Comparison of ENCODE assay signal across 13 cellular contexts in the genomic region with DNA sequence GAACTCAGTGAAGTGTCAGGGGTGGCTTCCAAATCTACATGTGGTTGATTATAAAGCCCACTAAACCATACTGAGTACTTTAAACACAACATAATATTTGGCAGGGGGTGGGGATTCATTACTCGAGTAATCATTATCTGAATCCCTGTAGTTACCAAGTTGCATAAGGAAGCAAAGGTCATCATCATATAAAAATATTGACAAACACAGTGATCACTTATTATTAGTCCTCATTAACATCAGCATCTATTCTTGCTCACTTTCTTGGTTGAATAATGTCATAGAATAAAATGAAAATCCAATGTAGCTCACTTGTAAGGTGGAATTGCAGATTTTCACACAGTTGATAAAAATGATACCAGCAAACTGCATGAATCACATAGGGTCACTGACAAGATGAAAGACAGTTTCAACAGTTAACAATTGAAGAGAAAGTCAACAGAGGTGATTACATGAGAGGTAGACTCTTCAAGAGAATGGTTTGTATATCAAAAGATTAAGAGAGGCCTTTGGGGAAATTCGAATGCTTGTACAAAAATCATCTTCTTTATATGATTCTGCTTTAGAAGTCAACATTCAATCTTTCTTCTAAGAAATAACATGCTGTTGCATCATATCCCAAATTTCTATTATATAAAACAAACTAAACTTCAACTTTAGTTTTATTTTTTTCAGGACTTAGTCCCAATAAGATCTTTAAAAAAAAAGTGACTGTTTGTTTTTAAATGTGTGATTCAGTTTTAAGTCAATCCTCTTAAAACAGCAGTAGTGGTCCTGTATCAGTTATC.
DNase-seq lines count a peak whose midpoint lies in the region; ATAC-seq lines count a peak whose summit lies in the region.
"Had no signal": no experiment of that assay in that cellular context is flagged by ENCODE, and none has a peak within 500 bp of the region (broad histone marks: within the 10 kb centered on the region; RNA-seq: fewer than 3 reads in every experiment).

No MANE protein-coding gene starts in this region.

- H3K27ac ChIP-seq in SJSA1 (peak overlapping the region; percentile 13; the same call in 1 of the 2 replicates), epithelial cell of prostate (peak overlapping the region; percentile 100)
- H3K27ac ChIP-seq: HL-60 had no signal

- no peak overlapping the region for H3K4me3 ChIP-seq in SJSA1

- peaks cover 45% of the 10 kb centered on the region for H3K36me3 Mint-ChIP-seq in activated CD8-positive, alpha-beta memory T cell treated with anti-CD3 and anti-CD28 coated beads, Interleukin-2, amount 10 ng/mL, durations not matched to agents 7 days and 5 days

- no peaks in the 10 kb centered on the region for H3K9me3 ChIP-seq in SJSA1 (replicated peaks)
- H3K9me3 ChIP-seq: SK-N-SH had no signal

- peak overlapping the region; percentile 78 for H3K27ac Mint-ChIP-seq in activated CD8-positive, alpha-beta memory T cell treated with anti-CD3 and anti-CD28 coated beads, Interleukin-2, amount 10 ng/mL, durations not matched to agents 7 days and 5 days
- H3K27ac Mint-ChIP-seq in stimulated activated naive CD8-positive, alpha-beta T cell treated with anti-CD3 and anti-CD28 coated beads, Interleukin-15, amount 100 ng/mL, for 72 hours: peak overlapping the region; percentile 90 to 94

- H3K36me3 ChIP-seq in SJSA1: peaks cover 16% of the 10 kb centered on the region

- ATAC-seq in activated CD8-positive, alpha-beta memory T cell treated with anti-CD3 and anti-CD28 coated beads, Interleukin-2, amount 10 ng/mL, durations not matched to agents 7 days and 5 days: no peak
- peak; percentile 24 for ATAC-seq in stimulated activated naive CD8-positive, alpha-beta T cell treated with anti-CD3 and anti-CD28 coated beads, Interleukin-15, amount 100 ng/mL, for 72 hours
- no peak for ATAC-seq in GM18519 (IDR thresholded peaks at IDR 0.05; ENCODE audit: low FRiP score, unreplicated experiment)

- H3K4me1 ChIP-seq in SJSA1 (replicated peaks): peaks cover 86% of the 10 kb centered on the region

- no peaks in the 10 kb centered on the region for H3K27me3 ChIP-seq in SJSA1 (replicated peaks)

- H3K9me3 Mint-ChIP-seq in activated CD8-positive, alpha-beta memory T cell treated with anti-CD3 and anti-CD28 coated beads, Interleukin-2, amount 10 ng/mL, durations not matched to agents 7 days and 5 days (ENCODE audit: low read depth): no peaks in the 10 kb centered on the region
- H3K9me3 Mint-ChIP-seq in stimulated activated naive CD8-positive, alpha-beta T cell treated with anti-CD3 and anti-CD28 coated beads, Interleukin-15, amount 100 ng/mL, for 72 hours: no peaks in the 10 kb centered on the region

- H3K4me3 Mint-ChIP-seq in activated CD8-positive, alpha-beta memory T cell treated with anti-CD3 and anti-CD28 coated beads, Interleukin-2, amount 10 ng/mL, durations not matched to agents 7 days and 5 days: no peak overlapping the region
- H3K4me3 Mint-ChIP-seq in stimulated activated naive CD8-positive, alpha-beta T cell treated with anti-CD3 and anti-CD28 coated beads, Interleukin-15, amount 100 ng/mL, for 72 hours: peak overlapping the region; percentile 43 to 48

- peaks cover 85% of the 10 kb centered on the region for H3K4me1 Mint-ChIP-seq in activated CD8-positive, alpha-beta memory T cell treated with anti-CD3 and anti-CD28 coated beads, Interleukin-2, amount 10 ng/mL, durations not matched to agents 7 days and 5 days
- peaks cover 95% of the 10 kb centered on the region for H3K4me1 Mint-ChIP-seq in stimulated activated naive CD8-positive, alpha-beta T cell treated with anti-CD3 and anti-CD28 coated beads, Interleukin-15, amount 100 ng/mL, for 72 hours

- H3K27me3 Mint-ChIP-seq in activated CD8-positive, alpha-beta memory T cell treated with anti-CD3 and anti-CD28 coated beads, Interleukin-2, amount 10 ng/mL, durations not matched to agents 7 days and 5 days: no peaks in the 10 kb centered on the region
- H3K27me3 Mint-ChIP-seq in stimulated activated naive CD8-positive, alpha-beta T cell treated with anti-CD3 and anti-CD28 coated beads, Interleukin-15, amount 100 ng/mL, for 72 hours: no peaks in the 10 kb centered on the region

- DNase-seq in activated CD8-positive, alpha-beta memory T cell treated with anti-CD3 and anti-CD28 coated beads, Interleukin-2, amount 10 ng/mL, durations not matched to agents 7 days and 5 days: no peak
- DNase-seq in activated CD8-positive, alpha-beta memory T cell treated with anti-CD3 and anti-CD28 coated beads for 24 hours: no peak
- no peak for DNase-seq in SJSA1 (ENCODE audit: low read depth in 1 of 2, low spot score in 2 of 2)
- no peak for DNase-seq in epithelial cell of prostate (ENCODE audit: low read depth, low spot score)
- no peak for DNase-seq in stimulated activated naive CD8-positive, alpha-beta T cell treated with anti-CD3 and anti-CD28 coated beads, Interleukin-15, amount 100 ng/mL, for 72 hours
- DNase-seq in NCI-H1694 treated with DMSO at 0.1 percent for 48 hours (lab: John Stamatoyannopoulos, UW): no peak
- no peak for DNase-seq in ureter (ENCODE audit: low spot score)
- DNase-seq: activated CD4-positive, alpha-beta T cell treated with anti-CD3 and anti-CD28 coated beads for 1 hour; NCI-H1048; NCI-H748 treated with DMSO at 0.1 percent for 48 hours; SK-N-SH had no signal

- CTCF ChIA-PET in activated CD8-positive, alpha-beta memory T cell treated with anti-CD3 and anti-CD28 coated beads, Interleukin-2, amount 10 ng/mL, durations not matched to agents 7 days and 5 days (lab: Charles Lee): interaction anchor here (1.0 to 1.8 kb wide), 2 partner anchors 11 to 23 kb away, joined by 5 read pairs; no protein-coding TSS in a partner anchor
